Comparison of ENCODE assay signal across 27 cellular contexts in genomic region chr2:205909194-205909572, GRCh38.
"Had no signal": no experiment of that assay in that cellular context is flagged by ENCODE, and none has a peak within 500 bp of the region (broad histone marks: within the 10 kb centered on the region; RNA-seq: fewer than 3 reads in every experiment).

No MANE protein-coding gene starts in this region.

- H3K27me3 ChIP-seq: ascending aorta, cardiac muscle cell had no signal

- H3K4me1 ChIP-seq: ascending aorta, gastrocnemius medialis, spleen, suprapubic skin had no signal

- H3K4me3 ChIP-seq: ascending aorta, cardiac muscle cell, coronary artery, dorsolateral prefrontal cortex, gastrocnemius medialis, spleen, suprapubic skin, tibial nerve had no signal

- H3K9me3 ChIP-seq: ascending aorta, gastrocnemius medialis, neutrophil, spleen, suprapubic skin had no signal

- H3K36me3 ChIP-seq: ascending aorta, cardiac muscle cell, gastrocnemius medialis, neutrophil, spleen, suprapubic skin, tibial nerve had no signal

- H3K27ac ChIP-seq: ascending aorta, cardiac muscle cell, coronary artery, dorsolateral prefrontal cortex, gastrocnemius medialis, neutrophil, spleen, suprapubic skin, tibial nerve had no signal

- ATAC-seq: effector memory CD8-positive, alpha-beta T cell; gastrocnemius medialis; left cardiac atrium; natural killer cell; T-helper 17 cell; WTC11 had no signal

- DNase-seq: activated CD4-positive, alpha-beta memory T cell treated with anti-CD3 and anti-CD28 coated beads, Interleukin-2, amount 10 ng/mL, durations not matched to agents 7 days and 5 days; activated CD4-positive, alpha-beta T cell treated with anti-CD3 and anti-CD28 coated beads for 1 hour; activated CD4-positive, alpha-beta T cell treated with anti-CD3 and anti-CD28 coated beads, Interleukin-2, amount 10 ng/mL, durations not matched to agents 7 days and 5 days; activated CD8-positive, alpha-beta memory T cell treated with anti-CD3 and anti-CD28 coated beads, Interleukin-2, amount 50 U/mL, for 48 hours; activated gamma-delta T cell; activated naive CD4-positive, alpha-beta T cell treated with anti-CD3 and anti-CD28 coated beads, Interleukin-2, amount 10 ng/mL, durations not matched to agents 7 days and 5 days; activated naive CD8-positive, alpha-beta T cell treated with anti-CD3 and anti-CD28 coated beads, Interleukin-2, amount 10 ng/mL, durations not matched to agents 7 days and 5 days; activated T-cell treated with anti-CD3 and anti-CD28 coated beads, Interleukin-2, amount 50 U/mL, for 24 hours; cerebellar nuclear complex; effector memory CD8-positive, alpha-beta T cell; erythroblast; gastrocnemius medialis; hippocampal formation; left cardiac atrium; natural killer cell; spleen; stimulated activated naive CD4-positive, alpha-beta T cell; T-helper 17 cell; T1000 had no signal
